8 cellular contexts compared by ENCODE assay signal in the genomic region with DNA sequence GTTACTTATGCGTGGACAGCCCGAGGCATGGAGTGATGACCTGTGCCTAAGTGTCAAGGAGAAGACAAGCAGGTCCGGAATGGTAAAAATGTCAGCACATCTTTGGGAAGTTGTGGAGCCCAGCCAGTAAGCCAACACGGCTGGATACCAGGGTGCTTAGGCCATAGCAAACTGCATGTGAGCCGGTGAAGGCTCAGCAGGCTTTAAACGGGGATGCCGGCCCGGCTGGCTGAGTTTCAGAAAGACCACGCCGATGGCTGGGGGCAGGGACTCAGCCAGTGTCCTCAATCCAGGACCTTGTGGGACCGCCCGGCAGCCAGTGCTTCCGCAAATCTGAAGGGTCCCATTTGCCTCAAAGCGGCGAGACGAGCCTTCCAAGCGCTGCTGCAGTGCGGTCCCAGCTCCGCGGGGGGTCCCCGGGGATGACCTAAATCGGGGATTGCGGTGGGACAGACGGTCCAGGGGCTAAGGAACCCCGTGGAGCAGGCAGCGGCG. TPM values are rescaled to one million over a fixed set of nuclear protein-coding genes. Genes with fewer than 3 reads are reported as not detected.
DNase-seq lines count a peak whose midpoint lies in the region; ATAC-seq and TF ChIP-seq lines count a peak whose summit lies in the region.

No MANE protein-coding gene starts in this region.

- H3K36me3 ChIP-seq in left ventricle myocardium inferior (no peaks in the 10 kb centered on the region), rectal smooth muscle tissue (ENCODE audit: control insufficient read depth, insufficient read depth, low read length) (no peaks in the 10 kb centered on the region)

- H3K27me3 ChIP-seq in left ventricle myocardium inferior (ENCODE audit: low read depth) (no peaks in the 10 kb centered on the region), rectal smooth muscle tissue (ENCODE audit: control insufficient read depth, insufficient read depth, low read length) (no peaks in the 10 kb centered on the region)

- peaks cover 43% of the 10 kb centered on the region for H3K36me3 Mint-ChIP-seq in Calu3 (ENCODE audit: insufficient read depth, unreplicated experiment)
- H3K36me3 Mint-ChIP-seq in activated CD4-positive, alpha-beta memory T cell treated with anti-CD3 and anti-CD28 coated beads, Interleukin-2, amount 10 ng/mL, durations not matched to agents 7 days and 5 days (ENCODE audit: low read depth) = no peaks in the 10 kb centered on the region

- H3K4me1 ChIP-seq in left ventricle myocardium inferior (peaks cover 34% of the 10 kb centered on the region), rectal smooth muscle tissue (ENCODE audit: control insufficient read depth, insufficient read depth, low read length) (peaks cover 16% of the 10 kb centered on the region)

- peaks cover 19% of the 10 kb centered on the region for H3K27me3 Mint-ChIP-seq in Calu3 (ENCODE audit: unreplicated experiment)
- H3K27me3 Mint-ChIP-seq in activated CD4-positive, alpha-beta memory T cell treated with anti-CD3 and anti-CD28 coated beads, Interleukin-2, amount 10 ng/mL, durations not matched to agents 7 days and 5 days = peaks cover 50% of the 10 kb centered on the region

- peak overlapping the region; percentile 18 for H3K27ac Mint-ChIP-seq in Calu3 (ENCODE audit: unreplicated experiment)
- H3K27ac Mint-ChIP-seq in activated CD4-positive, alpha-beta memory T cell treated with anti-CD3 and anti-CD28 coated beads, Interleukin-2, amount 10 ng/mL, durations not matched to agents 7 days and 5 days = no peak overlapping the region

- TF ChIP-seq POLR2A in GM18505 (IDR thresholded peaks at IDR 0.05; ENCODE audit: borderline replicate concordance, extremely low read depth, insufficient read depth, insufficient read length) = no peak

- H3K9ac ChIP-seq in rectal smooth muscle tissue (ENCODE audit: low read length) = peak overlapping the region; percentile 56

- peak overlapping the region; percentile 85 for H3K27ac ChIP-seq in left ventricle myocardium inferior (replicated peaks)
- H3K27ac ChIP-seq in rectal smooth muscle tissue (ENCODE audit: low read depth, low read length) = peak overlapping the region; percentile 40

- H3K4me3 Mint-ChIP-seq in Calu3 (ENCODE audit: low read depth, unreplicated experiment) = peak overlapping the region; percentile 73
- peak overlapping the region; percentile 68 for H3K4me3 Mint-ChIP-seq in activated CD4-positive, alpha-beta memory T cell treated with anti-CD3 and anti-CD28 coated beads, Interleukin-2, amount 10 ng/mL, durations not matched to agents 7 days and 5 days

- no peak for TF ChIP-seq CTCF in Calu3 (IDR thresholded peaks at IDR 0.05; ENCODE audit: unreplicated experiment)
- no peak for TF ChIP-seq CTCF in left ventricle myocardium inferior (IDR thresholded peaks at IDR 0.05; ENCODE audit: borderline replicate concordance)

- peaks cover 4% of the 10 kb centered on the region for H3K9me3 Mint-ChIP-seq in Calu3 (ENCODE audit: low read depth, unreplicated experiment)
- H3K9me3 Mint-ChIP-seq in activated CD4-positive, alpha-beta memory T cell treated with anti-CD3 and anti-CD28 coated beads, Interleukin-2, amount 10 ng/mL, durations not matched to agents 7 days and 5 days = no peaks in the 10 kb centered on the region

- CTCF ChIA-PET in Calu3 (lab: Charles Lee) = no interaction called here
- CTCF ChIA-PET in activated CD4-positive, alpha-beta memory T cell treated with anti-CD3 and anti-CD28 coated beads, Interleukin-2, amount 10 ng/mL, durations not matched to agents 7 days and 5 days (lab: Charles Lee) = no interaction called here

- no TSS peak for BruUV-seq in Calu3 (replicated peaks; lab: Mats Ljungman, UMichigan)

- ATAC-seq in GM18502 (IDR thresholded peaks at IDR 0.05; ENCODE audit: poor library complexity, unreplicated experiment) (no peak), GM18505 (IDR thresholded peaks at IDR 0.05; ENCODE audit: unreplicated experiment) (no peak), GM21717 (IDR thresholded peaks at IDR 0.05; ENCODE audit: unreplicated experiment) (no peak)

- POLR2A ChIA-PET in activated CD4-positive, alpha-beta memory T cell treated with anti-CD3 and anti-CD28 coated beads, Interleukin-2, amount 10 ng/mL, durations not matched to agents 7 days and 5 days (lab: Charles Lee) = no interaction called here

- intact Hi-C loops in Calu3 (cut with micrococcal nuclease; ENCODE audit: unreplicated experiment) = loop anchor here (10.0 kb wide), 1 partner anchor 98 kb away; no protein-coding TSS in a partner anchor
- intact Hi-C loops in left ventricle myocardium inferior (cut with micrococcal nuclease) = no loop called here

- DNase-seq in Calu3 (no peak), left ventricle myocardium inferior (no peak)
- DNase-seq in activated CD4-positive, alpha-beta memory T cell treated with anti-CD3 and anti-CD28 coated beads, Interleukin-2, amount 10 ng/mL, durations not matched to agents 7 days and 5 days = no peak
- no peak for DNase-seq in stimulated activated CD4-positive, alpha-beta T cell treated with anti-CD3 and anti-CD28 coated beads, Interleukin-1b, Interleukin-23, amount 100 ng/mL, for 48 hours

- H3K4me3 ChIP-seq in left ventricle myocardium inferior (peak overlapping the region; percentile 79), rectal smooth muscle tissue (ENCODE audit: low read length) (peak overlapping the region; percentile 76)

- peaks cover 27% of the 10 kb centered on the region for H3K9me3 ChIP-seq in left ventricle myocardium inferior (replicated peaks)

- H3K4me1 Mint-ChIP-seq in Calu3 (ENCODE audit: low read depth, unreplicated experiment) = peaks cover 18% of the 10 kb centered on the region
- peaks cover 6% of the 10 kb centered on the region for H3K4me1 Mint-ChIP-seq in activated CD4-positive, alpha-beta memory T cell treated with anti-CD3 and anti-CD28 coated beads, Interleukin-2, amount 10 ng/mL, durations not matched to agents 7 days and 5 days

RNA-seq across cellular contexts. Expression of gene AGAP1, which starts 0.9 kb away (rescaled TPM):
- total RNA-seq in Calu3 (2022) = 56.4 and 63.8 TPM in 2 replicates
- 1 to 10 TPM; 1.1 to 1.2 TPM for total RNA-seq in activated CD4-positive, alpha-beta memory T cell treated with anti-CD3 and anti-CD28 coated beads, Interleukin-2, amount 10 ng/mL, durations not matched to agents 7 days and 5 days
- 18.1 TPM for total RNA-seq in left ventricle myocardium inferior
